In genomic region chr2:144567745-144568144, GRCh38 we compare ENCODE assay signal across 25 cellular contexts. TPM values are rescaled to one million over a fixed set of nuclear protein-coding genes. Genes with fewer than 3 reads are reported as not detected.
DNase-seq lines count a peak whose midpoint lies in the region; ATAC-seq and TF ChIP-seq lines count a peak whose summit lies in the region.
"Had no signal": no experiment of that assay in that cellular context is flagged by ENCODE, and none has a peak within 500 bp of the region (broad histone marks: within the 10 kb centered on the region; RNA-seq: fewer than 3 reads in every experiment).

No MANE protein-coding gene starts in this region.

- H3K27ac Mint-ChIP-seq in endodermal cell (no peak overlapping the region), neural crest cell (ENCODE audit: unreplicated experiment) (peak overlapping the region; percentile 82)
- H3K27ac Mint-ChIP-seq: activated CD4-positive, alpha-beta T cell treated with anti-CD3 and anti-CD28 coated beads, Interleukin-2, amount 10 ng/mL, durations not matched to agents 7 days and 5 days; activated naive CD4-positive, alpha-beta T cell treated with anti-CD3 and anti-CD28 coated beads, Interleukin-2, amount 50 U/mL, for 24 hours; CD4-positive, alpha-beta memory T cell; T-helper 17 cell had no signal

- H3K9ac ChIP-seq in HUES48 (ENCODE audit: low read depth, low read length) (no peak overlapping the region), endodermal cell (ENCODE audit: extremely low read depth, low read length, poor library complexity, severe bottlenecking) (no peak overlapping the region)

- H3K4me3 Mint-ChIP-seq in endodermal cell: no peak overlapping the region
- H3K4me3 Mint-ChIP-seq in neural crest cell: peak overlapping the region; percentile 56
- H3K4me3 Mint-ChIP-seq: activated CD4-positive, alpha-beta T cell treated with anti-CD3 and anti-CD28 coated beads, Interleukin-2, amount 10 ng/mL, durations not matched to agents 7 days and 5 days; activated naive CD4-positive, alpha-beta T cell treated with anti-CD3 and anti-CD28 coated beads, Interleukin-2, amount 50 U/mL, for 24 hours; CD4-positive, alpha-beta memory T cell; T-helper 17 cell had no signal

- WGBS in endodermal cell (ENCODE audit: insufficient coverage in 1 of 2, insufficient read length in 1 of 2), 2 experiments: 13 to 30% methylated on average over 2 to 4 of the region's 4 CpGs
- WGBS in psoas muscle, 3 donors: 72 to 77% (median 77%) methylated on average over 4 of the region's 4 CpGs

- no peaks in the 10 kb centered on the region for H3K9me3 ChIP-seq in HUES48 (ENCODE audit: control insufficient read depth, insufficient read depth, low read length)
- H3K9me3 ChIP-seq in endodermal cell (ENCODE audit: control insufficient read depth, low read length): no peaks in the 10 kb centered on the region
- no peaks in the 10 kb centered on the region for H3K9me3 ChIP-seq in psoas muscle
- H3K9me3 ChIP-seq: heart right ventricle had no signal

- intact Hi-C loops in psoas muscle (cut with DNase I): no loop called here

- H3K36me3 ChIP-seq in HUES48 (ENCODE audit: control insufficient read depth, insufficient read depth, low read length) (no peaks in the 10 kb centered on the region), endodermal cell (ENCODE audit: control insufficient read depth, insufficient read depth, low read length) (no peaks in the 10 kb centered on the region), psoas muscle (ENCODE audit: insufficient read depth in 1 of 2, low read depth in 1 of 2) (no peaks in the 10 kb centered on the region)
- H3K36me3 ChIP-seq: heart right ventricle had no signal

- ATAC-seq in psoas muscle: no peak
- ATAC-seq in GM18498 (IDR thresholded peaks at IDR 0.05; ENCODE audit: unreplicated experiment): no peak
- ATAC-seq: heart right ventricle, HepG2, Panc1, T-helper 17 cell had no signal

- peaks cover 36% of the 10 kb centered on the region for H3K4me1 ChIP-seq in HUES48 (ENCODE audit: control insufficient read depth, insufficient read depth, low read length)
- no peaks in the 10 kb centered on the region for H3K4me1 ChIP-seq in endodermal cell (ENCODE audit: control insufficient read depth, insufficient read depth, low read length)
- H3K4me1 ChIP-seq in psoas muscle: no peaks in the 10 kb centered on the region
- H3K4me1 ChIP-seq: heart right ventricle had no signal

- peaks cover 5% of the 10 kb centered on the region; the same call in 1 of the 2 replicates for H3K27me3 ChIP-seq in HUES48 (ENCODE audit: control insufficient read depth, insufficient read depth, low read length)
- H3K27me3 ChIP-seq in endodermal cell (ENCODE audit: control insufficient read depth, insufficient read depth, low read length, poor library complexity, severe bottlenecking): peaks cover 4% of the 10 kb centered on the region
- no peaks in the 10 kb centered on the region for H3K27me3 ChIP-seq in psoas muscle (ENCODE audit: insufficient read depth in 3 of 3, low read length in 2 of 3)
- H3K27me3 ChIP-seq: heart right ventricle had no signal

- TF ChIP-seq CTCF in endodermal cell (conservative IDR thresholded peaks at IDR 0.05) (no peak), neural crest cell (conservative IDR thresholded peaks at IDR 0.05) (no peak), psoas muscle (IDR thresholded peaks at IDR 0.05) (no peak)

- DNase-seq in NCI-H2227 (lab: John Stamatoyannopoulos, UW; ENCODE audit: unreplicated experiment) (peak; percentile 80), endodermal cell (peak; percentile 58), neural crest cell (ENCODE audit: low read depth, low spot score) (no peak), psoas muscle (no peak), SIG-M5 (lab: John Stamatoyannopoulos, UW) (no peak)
- DNase-seq: activated CD4-positive, alpha-beta T cell treated with anti-CD3 and anti-CD28 coated beads, Interleukin-2, amount 10 ng/mL, durations not matched to agents 7 days and 5 days; CD4-positive, alpha-beta memory T cell; DMS153; GF-D8; heart right ventricle; kidney; NCI-H1048; NCI-H446; NK-92 treated with Interleukin-12 subunit alpha and Interleukin-12 subunit beta, amount 100 ng/mL, for 24 hours; occipital lobe; stimulated activated CD4-positive, alpha-beta T cell treated with anti-CD3 and anti-CD28 coated beads, Interleukin-4, amount 100 ng/mL, for 24 hours; stimulated activated naive CD4-positive, alpha-beta T cell treated with Interleukin-2 at 50 U/mL for 16 hours; T-helper 17 cell had no signal

- peak overlapping the region; percentile 34 for H3K27ac ChIP-seq in HUES48 (ENCODE audit: low read depth, low read length)
- peak overlapping the region; percentile 32 for H3K27ac ChIP-seq in endodermal cell (ENCODE audit: low read depth, low read length)
- no peak overlapping the region for H3K27ac ChIP-seq in psoas muscle
- H3K27ac ChIP-seq: epithelial cell of prostate, heart right ventricle had no signal

- peaks cover 17% of the 10 kb centered on the region for H3K27me3 Mint-ChIP-seq in endodermal cell (ENCODE audit: insufficient read depth)
- no peaks in the 10 kb centered on the region for H3K27me3 Mint-ChIP-seq in neural crest cell (ENCODE audit: low read depth)

- H3K36me3 Mint-ChIP-seq in endodermal cell (ENCODE audit: low read depth) (no peaks in the 10 kb centered on the region), neural crest cell (ENCODE audit: low read depth) (no peaks in the 10 kb centered on the region)
- H3K36me3 Mint-ChIP-seq: activated naive CD4-positive, alpha-beta T cell treated with anti-CD3 and anti-CD28 coated beads, Interleukin-2, amount 50 U/mL, for 24 hours; CD4-positive, alpha-beta memory T cell had no signal

- H3K4me3 ChIP-seq in HUES48 (ENCODE audit: low read depth, low read length) (peak overlapping the region; percentile 7), endodermal cell (ENCODE audit: low read length) (no peak overlapping the region), psoas muscle (no peak overlapping the region)
- H3K4me3 ChIP-seq: heart right ventricle, lung had no signal

- H3K9me3 Mint-ChIP-seq in endodermal cell: no peaks in the 10 kb centered on the region
- peaks cover 2% of the 10 kb centered on the region for H3K9me3 Mint-ChIP-seq in neural crest cell
- H3K9me3 Mint-ChIP-seq: activated CD4-positive, alpha-beta T cell treated with anti-CD3 and anti-CD28 coated beads, Interleukin-2, amount 10 ng/mL, durations not matched to agents 7 days and 5 days; activated naive CD4-positive, alpha-beta T cell treated with anti-CD3 and anti-CD28 coated beads, Interleukin-2, amount 50 U/mL, for 24 hours; CD4-positive, alpha-beta memory T cell had no signal

- H3K4me1 Mint-ChIP-seq in endodermal cell: no peaks in the 10 kb centered on the region
- H3K4me1 Mint-ChIP-seq in neural crest cell: peaks cover 26% of the 10 kb centered on the region
- H3K4me1 Mint-ChIP-seq: activated CD4-positive, alpha-beta T cell treated with anti-CD3 and anti-CD28 coated beads, Interleukin-2, amount 10 ng/mL, durations not matched to agents 7 days and 5 days; activated naive CD4-positive, alpha-beta T cell treated with anti-CD3 and anti-CD28 coated beads, Interleukin-2, amount 50 U/mL, for 24 hours had no signal

RNA-seq across cellular contexts. Expression of gene ZEB2, which starts 47.8 kb away (rescaled TPM):
- under 1 TPM; 0.29 to 0.31 TPM for total RNA-seq in endodermal cell
- 68.2 TPM for polyA plus RNA-seq in endodermal cell (2013, experiment 1 of 2)
- 65.4 TPM for polyA plus RNA-seq in endodermal cell (2013, experiment 2 of 2)
- total RNA-seq in neural crest cell: 192 and 200 TPM in 2 replicates
- 10 to 100 TPM; 23.3 to 48.7 (median 37.9) TPM for total RNA-seq in psoas muscle
- 10 to 100 TPM; 11.6 to 18.1 (median 11.7) TPM for polyA plus RNA-seq in psoas muscle
- total RNA-seq: HepG2 had no signal

Comparison
In these comparisons a context has a peak if more than half of its experiments do, and no peak if none do; other contexts are left out.
1. DNase-seq: peak in NCI-H2227 (single experiment) and endodermal cell (single experiment); none in neural crest cell (single experiment), psoas muscle (0 of 2) and SIG-M5 (single experiment).
2. RNA of gene ZEB2, which starts 47.8 kb away (total RNA-seq): 192 to 200 TPM in neural crest cell and 23.3 to 48.7 TPM in psoas muscle; 0.29 to 0.31 TPM in endodermal cell; every median in the first group is over 10 times any median in the second.